ENCODE assay signal across 1 cellular context in the genomic region with DNA sequence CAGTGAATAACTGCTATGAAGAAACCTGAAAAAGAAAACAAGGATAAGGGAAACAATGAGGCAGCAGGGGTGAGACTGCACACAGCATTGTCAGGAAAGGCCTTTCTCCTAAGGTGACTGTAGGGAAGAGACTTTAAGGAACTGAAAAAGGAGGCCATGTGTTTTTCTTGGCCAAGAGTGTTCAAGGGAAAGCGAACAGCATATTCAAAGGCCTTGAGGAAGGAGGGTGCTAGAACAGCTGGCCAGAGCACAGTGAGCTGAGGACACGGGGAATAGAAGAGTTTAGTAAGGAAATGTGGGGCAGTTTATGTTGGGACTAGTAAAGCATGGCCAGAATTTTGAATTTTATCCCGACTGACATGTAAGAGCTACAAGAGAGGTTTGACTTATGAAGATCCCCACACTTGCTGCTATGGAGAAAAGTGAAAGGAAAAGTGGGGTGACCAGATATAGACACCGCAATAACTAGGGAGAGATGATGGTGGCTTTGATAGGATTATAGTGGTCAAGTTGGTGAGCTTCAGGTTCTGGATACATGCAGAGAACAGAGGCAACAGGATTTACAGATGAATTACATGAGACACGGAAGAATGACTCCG.
TF ChIP-seq lines count a peak whose summit lies in the region.

No MANE protein-coding gene starts in this region.

TF ChIP-seq in K562, 482 proteins besides CTCF, POLR2A, EP300 and RAD21:
- TF ChIP-seq FOXK2 (conservative IDR thresholded peaks at IDR 0.05 in 1 of 2, IDR thresholded peaks at IDR 0.05 in 1 of 2; ENCODE audit: low read depth in 2 of 2), result no peak; a peak in 1 of 4 replicates
- no peak for TF ChIP-seq PRMT5 (CRISPR knock-in tag; IDR thresholded peaks at IDR 0.05)
- TF ChIP-seq EZH2 (IDR thresholded peaks at IDR 0.05; ENCODE audit: borderline replicate concordance, low read depth, low read length), result no peak
- TF ChIP-seq HDAC1 (IDR thresholded peaks at IDR 0.05), result 0 out of 4 replicates have a peak, but pooled peaks of 1 of the 2 experiments have one; percentile 26
- TF ChIP-seq, protein P1, sequence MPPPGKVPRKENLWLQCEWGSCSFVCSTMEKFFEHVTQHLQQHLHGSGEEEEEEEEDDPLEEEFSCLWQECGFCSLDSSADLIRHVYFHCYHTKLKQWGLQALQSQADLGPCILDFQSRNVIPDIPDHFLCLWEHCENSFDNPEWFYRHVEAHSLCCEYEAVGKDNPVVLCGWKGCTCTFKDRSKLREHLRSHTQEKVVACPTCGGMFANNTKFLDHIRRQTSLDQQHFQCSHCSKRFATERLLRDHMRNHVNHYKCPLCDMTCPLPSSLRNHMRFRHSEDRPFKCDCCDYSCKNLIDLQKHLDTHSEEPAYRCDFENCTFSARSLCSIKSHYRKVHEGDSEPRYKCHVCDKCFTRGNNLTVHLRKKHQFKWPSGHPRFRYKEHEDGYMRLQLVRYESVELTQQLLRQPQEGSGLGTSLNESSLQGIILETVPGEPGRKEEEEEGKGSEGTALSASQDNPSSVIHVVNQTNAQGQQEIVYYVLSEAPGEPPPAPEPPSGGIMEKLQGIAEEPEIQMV (tag; conservative IDR thresholded peaks at IDR 0.05; ENCODE audit: low read depth), result no peak
- TF ChIP-seq, protein P2, sequence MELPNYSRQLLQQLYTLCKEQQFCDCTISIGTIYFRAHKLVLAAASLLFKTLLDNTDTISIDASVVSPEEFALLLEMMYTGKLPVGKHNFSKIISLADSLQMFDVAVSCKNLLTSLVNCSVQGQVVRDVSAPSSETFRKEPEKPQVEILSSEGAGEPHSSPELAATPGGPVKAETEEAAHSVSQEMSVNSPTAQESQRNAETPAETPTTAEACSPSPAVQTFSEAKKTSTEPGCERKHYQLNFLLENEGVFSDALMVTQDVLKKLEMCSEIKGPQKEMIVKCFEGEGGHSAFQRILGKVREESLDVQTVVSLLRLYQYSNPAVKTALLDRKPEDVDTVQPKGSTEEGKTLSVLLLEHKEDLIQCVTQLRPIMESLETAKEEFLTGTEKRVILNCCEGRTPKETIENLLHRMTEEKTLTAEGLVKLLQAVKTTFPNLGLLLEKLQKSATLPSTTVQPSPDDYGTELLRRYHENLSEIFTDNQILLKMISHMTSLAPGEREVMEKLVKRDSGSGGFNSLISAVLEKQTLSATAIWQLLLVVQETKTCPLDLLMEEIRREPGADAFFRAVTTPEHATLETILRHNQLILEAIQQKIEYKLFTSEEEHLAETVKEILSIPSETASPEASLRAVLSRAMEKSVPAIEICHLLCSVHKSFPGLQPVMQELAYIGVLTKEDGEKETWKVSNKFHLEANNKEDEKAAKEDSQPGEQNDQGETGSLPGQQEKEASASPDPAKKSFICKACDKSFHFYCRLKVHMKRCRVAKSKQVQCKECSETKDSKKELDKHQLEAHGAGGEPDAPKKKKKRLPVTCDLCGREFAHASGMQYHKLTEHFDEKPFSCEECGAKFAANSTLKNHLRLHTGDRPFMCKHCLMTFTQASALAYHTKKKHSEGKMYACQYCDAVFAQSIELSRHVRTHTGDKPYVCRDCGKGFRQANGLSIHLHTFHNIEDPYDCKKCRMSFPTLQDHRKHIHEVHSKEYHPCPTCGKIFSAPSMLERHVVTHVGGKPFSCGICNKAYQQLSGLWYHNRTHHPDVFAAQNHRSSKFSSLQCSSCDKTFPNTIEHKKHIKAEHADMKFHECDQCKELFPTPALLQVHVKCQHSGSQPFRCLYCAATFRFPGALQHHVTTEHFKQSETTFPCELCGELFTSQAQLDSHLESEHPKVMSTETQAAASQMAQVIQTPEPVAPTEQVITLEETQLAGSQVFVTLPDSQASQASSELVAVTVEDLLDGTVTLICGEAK (IDR thresholded peaks at IDR 0.05), result 0 out of 2 replicates have a peak, but pooled peaks have one; percentile 16
- TF ChIP-seq, protein P2 (CRISPR knock-in tag; IDR thresholded peaks at IDR 0.05), result no peak
- no peak for TF ChIP-seq GABPB2 (CRISPR knock-in tag; conservative IDR thresholded peaks at IDR 0.05)
- TF ChIP-seq HDGF (IDR thresholded peaks at IDR 0.05), result peak; percentile 16; the same call in 1 of the 2 replicates
- TF ChIP-seq, protein P3, sequence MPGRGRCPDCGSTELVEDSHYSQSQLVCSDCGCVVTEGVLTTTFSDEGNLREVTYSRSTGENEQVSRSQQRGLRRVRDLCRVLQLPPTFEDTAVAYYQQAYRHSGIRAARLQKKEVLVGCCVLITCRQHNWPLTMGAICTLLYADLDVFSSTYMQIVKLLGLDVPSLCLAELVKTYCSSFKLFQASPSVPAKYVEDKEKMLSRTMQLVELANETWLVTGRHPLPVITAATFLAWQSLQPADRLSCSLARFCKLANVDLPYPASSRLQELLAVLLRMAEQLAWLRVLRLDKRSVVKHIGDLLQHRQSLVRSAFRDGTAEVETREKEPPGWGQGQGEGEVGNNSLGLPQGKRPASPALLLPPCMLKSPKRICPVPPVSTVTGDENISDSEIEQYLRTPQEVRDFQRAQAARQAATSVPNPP (IDR thresholded peaks at IDR 0.05; ENCODE audit: borderline replicate concordance, insufficient read depth, insufficient read length), result no peak
- 0 out of 2 replicates have a peak, but pooled peaks have one; percentile 18 for TF ChIP-seq EHMT2 (IDR thresholded peaks at IDR 0.05)
- TF ChIP-seq SAP30 (IDR thresholded peaks at IDR 0.05; ENCODE audit: borderline replicate concordance, insufficient read depth, low read depth, low read length, poor library complexity, severe bottlenecking), result peak; percentile 16
- TF ChIP-seq, protein P4, sequence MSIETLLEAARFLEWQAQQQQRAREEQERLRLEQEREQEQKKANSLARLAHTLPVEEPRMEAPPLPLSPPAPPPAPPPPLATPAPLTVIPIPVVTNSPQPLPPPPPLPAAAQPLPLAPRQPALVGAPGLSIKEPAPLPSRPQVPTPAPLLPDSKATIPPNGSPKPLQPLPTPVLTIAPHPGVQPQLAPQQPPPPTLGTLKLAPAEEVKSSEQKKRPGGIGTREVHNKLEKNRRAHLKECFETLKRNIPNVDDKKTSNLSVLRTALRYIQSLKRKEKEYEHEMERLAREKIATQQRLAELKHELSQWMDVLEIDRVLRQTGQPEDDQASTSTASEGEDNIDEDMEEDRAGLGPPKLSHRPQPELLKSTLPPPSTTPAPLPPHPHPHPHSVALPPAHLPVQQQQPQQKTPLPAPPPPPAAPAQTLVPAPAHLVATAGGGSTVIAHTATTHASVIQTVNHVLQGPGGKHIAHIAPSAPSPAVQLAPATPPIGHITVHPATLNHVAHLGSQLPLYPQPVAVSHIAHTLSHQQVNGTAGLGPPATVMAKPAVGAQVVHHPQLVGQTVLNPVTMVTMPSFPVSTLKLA (conservative IDR thresholded peaks at IDR 0.05), result 0 out of 4 replicates have a peak, but pooled peaks of 1 of the 2 experiments have one; percentile 11
- TF ChIP-seq ZNF224 (CRISPR knock-in tag; IDR thresholded peaks at IDR 0.05), result no peak
- peak; percentile 13 for TF ChIP-seq TBP (optimal IDR thresholded peaks at IDR 0.05; ENCODE audit: low read depth, low read length)
- TF ChIP-seq, protein P5, sequence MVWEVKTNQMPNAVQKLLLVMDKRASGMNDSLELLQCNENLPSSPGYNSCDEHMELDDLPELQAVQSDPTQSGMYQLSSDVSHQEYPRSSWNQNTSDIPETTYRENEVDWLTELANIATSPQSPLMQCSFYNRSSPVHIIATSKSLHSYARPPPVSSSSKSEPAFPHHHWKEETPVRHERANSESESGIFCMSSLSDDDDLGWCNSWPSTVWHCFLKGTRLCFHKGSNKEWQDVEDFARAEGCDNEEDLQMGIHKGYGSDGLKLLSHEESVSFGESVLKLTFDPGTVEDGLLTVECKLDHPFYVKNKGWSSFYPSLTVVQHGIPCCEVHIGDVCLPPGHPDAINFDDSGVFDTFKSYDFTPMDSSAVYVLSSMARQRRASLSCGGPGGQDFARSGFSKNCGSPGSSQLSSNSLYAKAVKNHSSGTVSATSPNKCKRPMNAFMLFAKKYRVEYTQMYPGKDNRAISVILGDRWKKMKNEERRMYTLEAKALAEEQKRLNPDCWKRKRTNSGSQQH (CRISPR knock-in tag; IDR thresholded peaks at IDR 0.05), result 0 out of 2 replicates have a peak, but pooled peaks have one; percentile 61
- TF ChIP-seq ZNF24 (IDR thresholded peaks at IDR 0.05), result no peak
- TF ChIP-seq, protein P6, sequence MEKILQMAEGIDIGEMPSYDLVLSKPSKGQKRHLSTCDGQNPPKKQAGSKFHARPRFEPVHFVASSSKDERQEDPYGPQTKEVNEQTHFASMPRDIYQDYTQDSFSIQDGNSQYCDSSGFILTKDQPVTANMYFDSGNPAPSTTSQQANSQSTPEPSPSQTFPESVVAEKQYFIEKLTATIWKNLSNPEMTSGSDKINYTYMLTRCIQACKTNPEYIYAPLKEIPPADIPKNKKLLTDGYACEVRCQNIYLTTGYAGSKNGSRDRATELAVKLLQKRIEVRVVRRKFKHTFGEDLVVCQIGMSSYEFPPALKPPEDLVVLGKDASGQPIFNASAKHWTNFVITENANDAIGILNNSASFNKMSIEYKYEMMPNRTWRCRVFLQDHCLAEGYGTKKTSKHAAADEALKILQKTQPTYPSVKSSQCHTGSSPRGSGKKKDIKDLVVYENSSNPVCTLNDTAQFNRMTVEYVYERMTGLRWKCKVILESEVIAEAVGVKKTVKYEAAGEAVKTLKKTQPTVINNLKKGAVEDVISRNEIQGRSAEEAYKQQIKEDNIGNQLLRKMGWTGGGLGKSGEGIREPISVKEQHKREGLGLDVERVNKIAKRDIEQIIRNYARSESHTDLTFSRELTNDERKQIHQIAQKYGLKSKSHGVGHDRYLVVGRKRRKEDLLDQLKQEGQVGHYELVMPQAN (IDR thresholded peaks at IDR 0.05; ENCODE audit: borderline replicate concordance), result peak; percentile 48; the same call in 1 of the 2 replicates
- TF ChIP-seq L3MBTL2 (IDR thresholded peaks at IDR 0.05), result 0 out of 2 replicates have a peak, but pooled peaks have one; percentile 11
- TF ChIP-seq XRCC5 (IDR thresholded peaks at IDR 0.05; ENCODE audit: low read depth, low read length), result 0 out of 2 replicates have a peak, but pooled peaks have one; percentile 19
- 0 out of 2 replicates have a peak, but pooled peaks have one; percentile 19 for TF ChIP-seq POLR2AphosphoS5 (IDR thresholded peaks at IDR 0.05; ENCODE audit: control insufficient read depth, insufficient read depth, low read depth, low read length)
- TF ChIP-seq, protein P7, sequence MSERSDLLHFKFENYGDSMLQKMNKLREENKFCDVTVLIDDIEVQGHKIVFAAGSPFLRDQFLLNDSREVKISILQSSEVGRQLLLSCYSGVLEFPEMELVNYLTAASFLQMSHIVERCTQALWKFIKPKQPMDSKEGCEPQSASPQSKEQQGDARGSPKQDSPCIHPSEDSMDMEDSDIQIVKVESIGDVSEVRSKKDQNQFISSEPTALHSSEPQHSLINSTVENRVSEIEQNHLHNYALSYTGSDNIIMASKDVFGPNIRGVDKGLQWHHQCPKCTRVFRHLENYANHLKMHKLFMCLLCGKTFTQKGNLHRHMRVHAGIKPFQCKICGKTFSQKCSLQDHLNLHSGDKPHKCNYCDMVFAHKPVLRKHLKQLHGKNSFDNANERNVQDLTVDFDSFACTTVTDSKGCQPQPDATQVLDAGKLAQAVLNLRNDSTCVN (CRISPR knock-in tag; IDR thresholded peaks at IDR 0.05), result 0 out of 2 replicates have a peak, but pooled peaks have one; percentile 39
- TF ChIP-seq NR2C1 (IDR thresholded peaks at IDR 0.05), result no peak
- no peak for TF ChIP-seq NR2C1 (tag; IDR thresholded peaks at IDR 0.05)
- 0 out of 2 replicates have a peak, but pooled peaks have one; percentile 9 for TF ChIP-seq CC2D1A (IDR thresholded peaks at IDR 0.05)
- no peak for TF ChIP-seq HEY1 (CRISPR knock-in tag; IDR thresholded peaks at IDR 0.05; ENCODE audit: borderline replicate concordance)
